22 cellular contexts compared by ENCODE assay signal in genomic region chr6:25476126-25476525, GRCh38.
DNase-seq lines count a peak whose midpoint lies in the region; ATAC-seq, FAIRE-seq and TF ChIP-seq lines count a peak whose summit lies in the region.
"Had no signal": no experiment of that assay in that cellular context is flagged by ENCODE, and none has a peak within 500 bp of the region (broad histone marks: within the 10 kb centered on the region; RNA-seq: fewer than 3 reads in every experiment).

No MANE protein-coding gene starts in this region.

- H3K36me3 ChIP-seq in adipocyte (ENCODE audit: control insufficient read depth, insufficient read depth, low read length, severe bottlenecking) (peaks cover 7% of the 10 kb centered on the region), lower lobe of right lung (peaks cover 4% of the 10 kb centered on the region)

- no peak for DNase-seq in A549 (ENCODE audit: low read depth in 1 of 2, low spot score in 1 of 2)
- DNase-seq in HPDE6-E6E7 (ENCODE audit: extremely low spot score) = peak; percentile 27
- peak; percentile 43 for DNase-seq in adipocyte (ENCODE audit: low read depth)
- peak; percentile 30 to 53 for DNase-seq in foreskin fibroblast
- DNase-seq in activated T-cell treated with anti-CD3 and anti-CD28 coated beads, Interleukin-2, amount 50 U/mL, for 4 hours = no peak
- DNase-seq in lower lobe of right lung = no peak
- DNase-seq in activated CD4-positive, alpha-beta T cell treated with anti-CD3 and anti-CD28 coated beads, Interleukin-2, amount 50 U/mL, for 1 hour = no peak
- DNase-seq in effector CD8-positive, alpha-beta T cell (lab: John Stamatoyannopoulos, UW) = no peak
- DNase-seq: activated CD4-positive, alpha-beta T cell treated with anti-CD3 and anti-CD28 coated beads for 36 hours; activated CD8-positive, alpha-beta memory T cell treated with anti-CD3 and anti-CD28 coated beads, Interleukin-2, amount 50 U/mL, for 4 hours; activated naive CD4-positive, alpha-beta T cell treated with anti-CD3 and anti-CD28 coated beads for 36 hours; CD8-positive, alpha-beta T cell; central memory CD4-positive, alpha-beta T cell; DMS79 treated with DMSO at 0.1 percent for 48 hours; effector memory CD4-positive, alpha-beta T cell; hypothalamus; left cardiac atrium; NCI-H2029; SHP77; stimulated activated naive CD8-positive, alpha-beta T cell treated with anti-CD3 and anti-CD28 coated beads, Interleukin-15, Interleukin-2, amounts not matched to agents 100 U/mL and 50 U/mL, for 24 hours; trophoblast cell had no signal

- no peak for TF ChIP-seq RAD21 in A549 (conservative IDR thresholded peaks at IDR 0.05 in 1 of 2, IDR thresholded peaks at IDR 0.05 in 1 of 2)

- 0 out of 3 replicates have a peak overlapping the region, but pooled peaks have one; percentile 1 for H3K4me2 ChIP-seq in A549

- POLR2A ChIA-PET in A549 (lab: Yijun Ruan, JAX) = no interaction called here

- peaks cover 15% of the 10 kb centered on the region for H3K4me1 ChIP-seq in A549
- H3K4me1 ChIP-seq in adipocyte (ENCODE audit: control insufficient read depth, insufficient read depth, low read length) = peaks cover 6% of the 10 kb centered on the region
- H3K4me1 ChIP-seq in lower lobe of right lung = no peaks in the 10 kb centered on the region

- H3K27ac ChIP-seq in A549 = no peak overlapping the region
- no peak overlapping the region for H3K27ac ChIP-seq in lower lobe of right lung

- no peaks in the 10 kb centered on the region for H3K4me1 Mint-ChIP-seq in activated T-cell treated with anti-CD3 and anti-CD28 coated beads, Interleukin-2, amount 50 U/mL, for 4 hours (ENCODE audit: low read depth)
- H3K4me1 Mint-ChIP-seq: activated CD4-positive, alpha-beta T cell treated with anti-CD3 and anti-CD28 coated beads for 36 hours; mesothelial cell of epicardium had no signal

- no peak overlapping the region for H3K4me3 Mint-ChIP-seq in activated T-cell treated with anti-CD3 and anti-CD28 coated beads, Interleukin-2, amount 50 U/mL, for 4 hours
- H3K4me3 Mint-ChIP-seq: activated CD4-positive, alpha-beta T cell treated with anti-CD3 and anti-CD28 coated beads for 36 hours; activated naive CD4-positive, alpha-beta T cell treated with anti-CD3 and anti-CD28 coated beads for 36 hours; CD8-positive, alpha-beta T cell; mesothelial cell of epicardium had no signal

- H3K27me3 Mint-ChIP-seq in activated T-cell treated with anti-CD3 and anti-CD28 coated beads, Interleukin-2, amount 50 U/mL, for 4 hours (ENCODE audit: low read depth) = no peaks in the 10 kb centered on the region
- H3K27me3 Mint-ChIP-seq: activated CD4-positive, alpha-beta T cell treated with anti-CD3 and anti-CD28 coated beads for 36 hours had no signal

- TF ChIP-seq EP300 in A549 (IDR thresholded peaks at IDR 0.05) = no peak

- no peak overlapping the region for H3K4me3 ChIP-seq in A549
- H3K4me3 ChIP-seq in adipocyte (ENCODE audit: low read length) = no peak overlapping the region
- no peak overlapping the region for H3K4me3 ChIP-seq in foreskin fibroblast (ENCODE audit: low read depth in 1 of 2, low read length in 2 of 2)
- no peak overlapping the region for H3K4me3 ChIP-seq in lower lobe of right lung

- H3K27me3 ChIP-seq in adipocyte (replicated peaks; ENCODE audit: control insufficient read depth, insufficient read depth, low read length) (no peaks in the 10 kb centered on the region), lower lobe of right lung (ENCODE audit: low read depth) (no peaks in the 10 kb centered on the region)

- H3K9me3 ChIP-seq in A549 (no peaks in the 10 kb centered on the region), adipocyte (ENCODE audit: control insufficient read depth, low read length) (no peaks in the 10 kb centered on the region), lower lobe of right lung (no peaks in the 10 kb centered on the region)

- FAIRE-seq in A549 (lab: Jason Lieb, UNC) = no peak

- intact Hi-C loops in lower lobe of right lung (cut with DNase I) = no loop called here

- no peak overlapping the region for H3K9ac ChIP-seq in adipocyte (ENCODE audit: low read length)

- CTCF ChIA-PET in A549 (lab: Yijun Ruan, JAX) = interaction anchor here (1.0 kb wide), 1 partner anchor 197 kb away, joined by 6 read pairs; the partner anchor contains the start of gene CARMIL1

- WGBS in A549 (ENCODE audit: missing lambda C conversion rate) = 62% methylated on average over 3 of the region's 3 CpGs

- no peak for ATAC-seq in A549
- ATAC-seq in activated T-cell treated with anti-CD3 and anti-CD28 coated beads, Interleukin-2, amount 50 U/mL, for 4 hours = no peak
- no peak for ATAC-seq in lower lobe of right lung
- ATAC-seq: activated CD4-positive, alpha-beta T cell treated with anti-CD3 and anti-CD28 coated beads for 36 hours; CD8-positive, alpha-beta T cell; stimulated activated naive CD8-positive, alpha-beta T cell treated with anti-CD3 and anti-CD28 coated beads, Interleukin-15, Interleukin-2, amounts not matched to agents 100 U/mL and 50 U/mL, for 24 hours had no signal

- H3K36me3 Mint-ChIP-seq in activated T-cell treated with anti-CD3 and anti-CD28 coated beads, Interleukin-2, amount 50 U/mL, for 4 hours (ENCODE audit: insufficient read depth) = peaks cover 15% of the 10 kb centered on the region

- no peak for TF ChIP-seq POLR2A in A549 (IDR thresholded peaks at IDR 0.05; ENCODE audit: low read length)

- no peaks in the 10 kb centered on the region for H3K9me3 Mint-ChIP-seq in activated T-cell treated with anti-CD3 and anti-CD28 coated beads, Interleukin-2, amount 50 U/mL, for 4 hours
- H3K9me3 Mint-ChIP-seq: activated naive CD4-positive, alpha-beta T cell treated with anti-CD3 and anti-CD28 coated beads for 36 hours; CD8-positive, alpha-beta T cell; mesothelial cell of epicardium had no signal

- TF ChIP-seq CTCF in A549 (IDR thresholded peaks at IDR 0.05) (no peak), foreskin fibroblast (IDR thresholded peaks at IDR 0.05; ENCODE audit: low read depth, low read length) (no peak), lower lobe of right lung (IDR thresholded peaks at IDR 0.05) (no peak)

TF ChIP-seq in A549, 52 proteins besides CTCF, POLR2A, EP300 and RAD21:
- TF ChIP-seq RFX5 (IDR thresholded peaks at IDR 0.05) (no peak), NR3C1 (IDR thresholded peaks at IDR 0.05) (no peak), GATA3 (IDR thresholded peaks at IDR 0.05; ENCODE audit: borderline replicate concordance) (no peak), JUNB (IDR thresholded peaks at IDR 0.05) (no peak), POLR2AphosphoS2 (conservative IDR thresholded peaks at IDR 0.05; ENCODE audit: low read length) (no peak), E2F6 (IDR thresholded peaks at IDR 0.05; ENCODE audit: borderline replicate concordance, low read depth) (no peak), ZC3H11A (IDR thresholded peaks at IDR 0.05) (no peak)

Comparison
In these comparisons a context has a peak if more than half of its experiments do, and no peak if none do; other contexts are left out.
1. DNase-seq: peak in HPDE6-E6E7 (single experiment), adipocyte (single experiment) and foreskin fibroblast (2 of 2); none in A549 (0 of 2), activated T-cell treated with anti-CD3 and anti-CD28 coated beads, Interleukin-2, amount 50 U/mL, for 4 hours (single experiment), lower lobe of right lung (single experiment), activated CD4-positive, alpha-beta T cell treated with anti-CD3 and anti-CD28 coated beads, Interleukin-2, amount 50 U/mL, for 1 hour (single experiment) and effector CD8-positive, alpha-beta T cell (single experiment).